ENCODE assay signal across 20 cellular contexts in genomic region chr4:42579903-42580302, GRCh38.
"Had no signal": no experiment of that assay in that cellular context is flagged by ENCODE, and none has a peak within 500 bp of the region (broad histone marks: within the 10 kb centered on the region; RNA-seq: fewer than 3 reads in every experiment).

No MANE protein-coding gene starts in this region.

- ATAC-seq: gastrocnemius medialis, left cardiac atrium, pancreas, psoas muscle, right cardiac atrium had no signal

- DNase-seq: activated CD4-positive, alpha-beta T cell treated with anti-CD3 and anti-CD28 coated beads for 4 hours; activated effector memory CD4-positive, alpha-beta T cell treated with anti-CD3 and anti-CD28 coated beads, Interleukin-2, amount 50 U/mL, for 16 hours; activated naive CD4-positive, alpha-beta T cell treated with anti-CD3 and anti-CD28 coated beads, Interleukin-2, amount 50 U/mL, for 16 hours; adrenal gland; central memory CD4-positive, alpha-beta T cell; esophagus squamous epithelium; gastrocnemius medialis; islet precursor cell; left cardiac atrium; nephron progenitor cell; pancreas; psoas muscle; right cardiac atrium; stimulated activated CD4-positive, alpha-beta T cell treated with anti-CD3 and anti-CD28 coated beads, Interleukin-12 subunit alpha, Interleukin-12 subunit beta, amount 100 ng/mL, for 4 hours; stimulated activated CD4-positive, alpha-beta T cell treated with anti-CD3 and anti-CD28 coated beads, Interleukin-4, amount 100 ng/mL, for 4 hours; T-helper 9 cell; transverse colon had no signal

- H3K4me3 ChIP-seq: adrenal gland, coronary artery, esophagus squamous epithelium, gastrocnemius medialis, pancreas, psoas muscle, SJSA1, transverse colon had no signal

- H3K36me3 ChIP-seq: adrenal gland, esophagus squamous epithelium, SJSA1 had no signal

- H3K4me1 Mint-ChIP-seq: memory B cell, nephron progenitor cell had no signal

- H3K27ac ChIP-seq: adrenal gland, coronary artery, esophagus squamous epithelium, gastrocnemius medialis, pancreas, psoas muscle, SJSA1, transverse colon had no signal

- H3K27me3 Mint-ChIP-seq: memory B cell had no signal

- H3K27ac Mint-ChIP-seq: memory B cell, nephron progenitor cell had no signal

- H3K27me3 ChIP-seq: adrenal gland, esophagus squamous epithelium, gastrocnemius medialis, pancreas, SJSA1, transverse colon had no signal

- H3K4me1 ChIP-seq: adrenal gland, esophagus squamous epithelium, gastrocnemius medialis, pancreas, psoas muscle, SJSA1, transverse colon had no signal

- H3K4me3 Mint-ChIP-seq: memory B cell, nephron progenitor cell had no signal

- H3K9me3 Mint-ChIP-seq: memory B cell, nephron progenitor cell had no signal

- H3K9me3 ChIP-seq: adrenal gland, esophagus squamous epithelium, gastrocnemius medialis, pancreas, psoas muscle, SJSA1, transverse colon had no signal
